Comparison of ENCODE assay signal across 7 cellular contexts in the genomic region with DNA sequence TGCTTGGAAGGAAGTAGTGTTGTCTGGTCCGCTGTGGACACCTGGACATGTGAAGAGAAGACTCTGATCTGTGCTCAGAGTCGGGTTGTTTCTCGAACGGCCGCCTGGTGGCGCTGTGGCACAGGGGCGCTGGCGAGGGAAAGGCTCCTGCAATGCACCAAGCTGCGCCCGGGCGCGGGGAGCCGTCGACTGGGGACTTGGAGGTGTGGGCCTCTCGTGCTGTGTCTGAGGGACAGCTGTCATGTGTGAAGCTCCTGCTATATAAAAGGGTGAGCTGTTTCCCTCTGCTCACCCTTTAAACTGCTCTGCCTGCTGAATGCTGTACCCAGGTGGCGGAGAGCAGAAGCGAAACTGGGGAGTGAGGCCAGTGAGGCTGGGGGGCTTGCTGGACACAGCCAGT. TPM values are rescaled to one million over a fixed set of nuclear protein-coding genes. Genes with fewer than 3 reads are reported as not detected.
DNase-seq lines count a peak whose midpoint lies in the region; ATAC-seq, FAIRE-seq and TF ChIP-seq lines count a peak whose summit lies in the region.

No MANE protein-coding gene starts in this region.

- H3K27ac ChIP-seq in pancreas (no peak overlapping the region), thoracic aorta (no peak overlapping the region)

- H3K9me3 ChIP-seq in pancreas (no peaks in the 10 kb centered on the region), thoracic aorta (no peaks in the 10 kb centered on the region)

- DNase-seq in HT-29 (ENCODE audit: low spot score): peak; percentile 82
- DNase-seq in RPMI7951 (ENCODE audit: low read depth): peak; percentile 41
- peak; percentile 88 for DNase-seq in activated effector memory CD4-positive, alpha-beta T cell treated with anti-CD3 and anti-CD28 coated beads, Interleukin-2, amount 50 U/mL, for 16 hours
- DNase-seq in frontal cortex (ENCODE audit: low spot score in 2 of 2): peak; percentile 48 to 73
- peak; percentile 53 to 94 (median 77) for DNase-seq in pancreas
- DNase-seq in thoracic aorta (ENCODE audit: low spot score): no peak

- peak; percentile 94 to 100 (median 98) for ATAC-seq in pancreas
- ATAC-seq in thoracic aorta (ENCODE audit: insufficient number of reproducible peaks, low FRiP score, low read depth): peak; percentile 79

- FAIRE-seq in frontal cortex (lab: Jason Lieb, UNC) (no peak), pancreas (lab: Jason Lieb, UNC) (no peak)

- H3K4me1 ChIP-seq in pancreas: no peaks in the 10 kb centered on the region
- no peaks in the 10 kb centered on the region for H3K4me1 ChIP-seq in thoracic aorta (ENCODE audit: control insufficient read depth in 1 of 2, low read depth in 2 of 2)

- H3K36me3 ChIP-seq in pancreas: no peaks in the 10 kb centered on the region
- no peaks in the 10 kb centered on the region for H3K36me3 ChIP-seq in thoracic aorta

- intact Hi-C loops in pancreas (cut with DNase I): loop anchor here in 1 of 3 donors (10.0 kb wide), 1 partner anchor 132 kb away; no protein-coding TSS in a partner anchor

- H3K4me3 ChIP-seq in GM12875 (ENCODE audit: low read depth, low read length) (no peak overlapping the region), pancreas (peak overlapping the region in 1 of 4 donors; percentile 22), thoracic aorta (peak overlapping the region; percentile 64)

- 12 to 13% methylated on average over 17 of the region's 17 CpGs for WGBS in pancreas, 2 donors

- peaks cover 0 to 2% (median 0%) of the 10 kb centered on the region in 4 donors for H3K27me3 ChIP-seq in pancreas
- H3K27me3 ChIP-seq in thoracic aorta (replicated peaks; ENCODE audit: insufficient read depth): no peaks in the 10 kb centered on the region

- TF ChIP-seq CTCF in GM12875 (IDR thresholded peaks at IDR 0.05; ENCODE audit: borderline replicate concordance, insufficient read depth, low read depth, low read length) (peak; percentile 91), pancreas (IDR thresholded peaks at IDR 0.05) (peak; percentile 85 to 98 (median 90)), thoracic aorta (IDR thresholded peaks at IDR 0.05) (peak; percentile 78)

RNA-seq across cellular contexts. Expression of gene GNAL, which starts 44.0 kb away (rescaled TPM):
- total RNA-seq in HT-29 (2014; rRNA removed; shearing (Covaris generic)): 0.13 and 0.23 TPM in 2 replicates
- not detected in 2 replicates for total RNA-seq in RPMI7951 (2014; rRNA removed; shearing (Covaris generic))
- total RNA-seq in frontal cortex (92.9 TPM), pancreas (1 to 10 TPM in 3 of 6 donors, under 1 TPM in 3; 0.22 to 2.2 (median 1.0) TPM), thoracic aorta (10 to 100 TPM in 1 of 2 donors, 1 to 10 TPM in 1; 4.2 to 20.4 TPM)
- polyA plus RNA-seq in pancreas: under 1 TPM; 0.70 to 0.72 TPM
